In genomic region chr12:104653730-104654328, GRCh38 we compare ENCODE assay signal across 10 cellular contexts.
A peak's percentile ranks its signal among the peaks of the same experiment; 100 is the strongest.
DNase-seq lines count a peak whose midpoint lies in the region; ATAC-seq and TF ChIP-seq lines count a peak whose summit lies in the region.
"Had no signal": no experiment of that assay in that cellular context is flagged by ENCODE, and none has a peak within 500 bp of the region (broad histone marks: within the 10 kb centered on the region; RNA-seq: fewer than 3 reads in every experiment).

No MANE protein-coding gene starts in this region.

- peak overlapping the region; percentile 80 for H3K27ac Mint-ChIP-seq in activated T-helper 17 cell treated with anti-CD3 and anti-CD28 coated beads, Interleukin-2, amount 50 U/mL, for 72 hours

- intact Hi-C loops in mucosa of descending colon (cut with DNase I, micrococcal nuclease), result no loop called here

- no peak overlapping the region for H3K4me3 ChIP-seq in mucosa of descending colon

- TF ChIP-seq CTCF in mucosa of descending colon (IDR thresholded peaks at IDR 0.05), result no peak

- ATAC-seq in activated T-helper 17 cell treated with anti-CD3 and anti-CD28 coated beads, Interleukin-2, amount 50 U/mL, for 72 hours (replicated peaks), result peak; percentile 26
- peak; percentile 40 for ATAC-seq in mucosa of descending colon
- no peak for ATAC-seq in HG03571 (IDR thresholded peaks at IDR 0.05; ENCODE audit: unreplicated experiment)
- ATAC-seq in HG02981 (IDR thresholded peaks at IDR 0.05; ENCODE audit: unreplicated experiment), result no peak
- ATAC-seq in GM19455 (IDR thresholded peaks at IDR 0.05; ENCODE audit: unreplicated experiment), result no peak

- H3K9me3 Mint-ChIP-seq in activated T-helper 17 cell treated with anti-CD3 and anti-CD28 coated beads, Interleukin-2, amount 50 U/mL, for 72 hours, result no peaks in the 10 kb centered on the region
- H3K9me3 Mint-ChIP-seq: brain had no signal

- DNase-seq in DMS 273 (lab: John Stamatoyannopoulos, UW; ENCODE audit: unreplicated experiment) (peak; percentile 54), DMS 273 treated with DMSO at 0.1 percent for 48 hours (lab: John Stamatoyannopoulos, UW) (no peak), HEK293T (ENCODE audit: extremely low spot score) (peak; percentile 55), mucosa of descending colon (no peak)
- DNase-seq: 8988T had no signal

- no peaks in the 10 kb centered on the region for H3K4me1 ChIP-seq in mucosa of descending colon (ENCODE audit: low read depth)

- H3K36me3 Mint-ChIP-seq in activated T-helper 17 cell treated with anti-CD3 and anti-CD28 coated beads, Interleukin-2, amount 50 U/mL, for 72 hours (ENCODE audit: low read depth), result peaks cover 9% of the 10 kb centered on the region
- H3K36me3 Mint-ChIP-seq: brain had no signal

- POLR2A ChIA-PET in HEK293T (lab: Yijun Ruan, JAX), result no interaction called here

- CTCF ChIA-PET in HEK293T (lab: Yijun Ruan, JAX), result interaction anchor here (0.8 to 0.9 kb wide), 2 partner anchors 10 to 272 kb away, joined by 3 to 4 read pairs; no protein-coding TSS in a partner anchor

- H3K36me3 ChIP-seq in mucosa of descending colon (ENCODE audit: low read depth), result no peaks in the 10 kb centered on the region

- no peaks in the 10 kb centered on the region for H3K9me3 ChIP-seq in mucosa of descending colon

- H3K27me3 Mint-ChIP-seq in activated T-helper 17 cell treated with anti-CD3 and anti-CD28 coated beads, Interleukin-2, amount 50 U/mL, for 72 hours, result no peaks in the 10 kb centered on the region
- H3K27me3 Mint-ChIP-seq: brain had no signal

- peaks cover 37% of the 10 kb centered on the region for H3K4me1 Mint-ChIP-seq in activated T-helper 17 cell treated with anti-CD3 and anti-CD28 coated beads, Interleukin-2, amount 50 U/mL, for 72 hours

- H3K4me3 Mint-ChIP-seq in activated T-helper 17 cell treated with anti-CD3 and anti-CD28 coated beads, Interleukin-2, amount 50 U/mL, for 72 hours, result no peak overlapping the region
- H3K4me3 Mint-ChIP-seq: brain had no signal

TF ChIP-seq in HEK293T, 16 proteins besides CTCF, POLR2A, EP300 and RAD21:
- TF ChIP-seq SP1 (IDR thresholded peaks at IDR 0.05) (no peak), FOXA1 (IDR thresholded peaks at IDR 0.05) (no peak), L3MBTL2 (conservative IDR thresholded peaks at IDR 0.05) (no peak), SUZ12 (IDR thresholded peaks at IDR 0.05) (no peak), TARDBP (IDR thresholded peaks at IDR 0.05) (no peak), PKNOX1 (IDR thresholded peaks at IDR 0.05) (no peak), LEF1 (IDR thresholded peaks at IDR 0.05; ENCODE audit: borderline replicate concordance) (no peak), FOXM1 (IDR thresholded peaks at IDR 0.05; ENCODE audit: borderline replicate concordance) (no peak), FOXK2 (IDR thresholded peaks at IDR 0.05) (no peak), ELF4 (IDR thresholded peaks at IDR 0.05) (no peak), ZNF384 (IDR thresholded peaks at IDR 0.05) (no peak), BHLHE40 (IDR thresholded peaks at IDR 0.05; ENCODE audit: borderline replicate concordance) (no peak), ARNT (IDR thresholded peaks at IDR 0.05) (no peak), NFRKB (IDR thresholded peaks at IDR 0.05) (no peak), CTBP1 (IDR thresholded peaks at IDR 0.05; ENCODE audit: borderline replicate concordance) (no peak), HDGF (IDR thresholded peaks at IDR 0.05; ENCODE audit: borderline replicate concordance) (no peak)

Comparison
In these comparisons a context has a peak if more than half of its experiments do, and no peak if none do; other contexts are left out.
1. DNase-seq: peak in DMS 273 (single experiment) and HEK293T (single experiment); none in DMS 273 treated with DMSO at 0.1 percent for 48 hours (single experiment) and mucosa of descending colon (0 of 3).
2. ATAC-seq: peak in activated T-helper 17 cell treated with anti-CD3 and anti-CD28 coated beads, Interleukin-2, amount 50 U/mL, for 72 hours (single experiment) and mucosa of descending colon (single experiment); none in HG03571 (single experiment), HG02981 (single experiment) and GM19455 (single experiment).